ENCODE assay signal across 8 cellular contexts in the genomic region with DNA sequence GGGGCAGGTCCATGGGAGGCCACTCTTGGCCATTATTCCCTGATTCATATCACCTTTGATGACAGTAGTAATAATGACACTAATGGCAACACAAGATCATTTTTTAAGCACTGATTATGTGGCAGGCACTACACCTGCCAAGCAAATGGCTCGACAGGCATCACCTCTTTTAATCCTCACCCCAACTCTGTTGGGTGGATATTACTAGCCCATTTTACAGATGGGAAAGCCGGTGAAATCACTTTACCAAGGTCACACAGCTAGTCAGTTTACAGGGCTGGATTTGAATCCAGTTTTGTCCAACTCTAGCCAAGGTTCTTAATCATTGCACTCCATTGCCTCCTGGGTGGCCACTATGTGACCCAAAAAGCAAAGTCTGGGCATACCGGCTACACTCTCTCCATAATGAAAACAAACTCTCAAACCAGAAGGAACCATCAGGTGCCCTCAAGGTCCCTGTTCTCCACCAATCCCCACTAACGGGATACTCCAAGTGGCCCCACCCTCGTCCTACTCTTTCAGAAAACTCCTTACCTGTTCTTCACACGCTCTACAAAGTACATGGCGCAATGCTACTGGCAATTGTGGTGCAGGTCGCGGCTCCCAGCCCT. TPM values are rescaled to one million over a fixed set of nuclear protein-coding genes. Genes with fewer than 3 reads are reported as not detected.
DNase-seq lines count a peak whose midpoint lies in the region; ATAC-seq lines count a peak whose summit lies in the region.

No MANE protein-coding gene starts in this region.

- peak overlapping the region; percentile 73 for H3K27ac ChIP-seq in iPS-18a (ENCODE audit: low read length)

- peak overlapping the region; percentile 90 for H3K9ac ChIP-seq in iPS-18a (ENCODE audit: low read length)

- ATAC-seq in HG03439 (IDR thresholded peaks at IDR 0.05; ENCODE audit: unreplicated experiment), result peak; percentile 12
- ATAC-seq in stimulated activated effector memory CD8-positive, alpha-beta T cell treated with anti-CD3 and anti-CD28 coated beads, Interleukin-12 subunit alpha, Interleukin-12 subunit beta, amount 100 ng/mL, for 72 hours, result peak; percentile 1

- H3K36me3 ChIP-seq in iPS-18a (ENCODE audit: control insufficient read depth, low read depth, low read length), result no peaks in the 10 kb centered on the region

- H3K27me3 Mint-ChIP-seq in activated naive CD8-positive, alpha-beta T cell, result no peaks in the 10 kb centered on the region

- peak overlapping the region; percentile 92 for H3K27ac Mint-ChIP-seq in activated naive CD8-positive, alpha-beta T cell
- peak overlapping the region; percentile 99 for H3K27ac Mint-ChIP-seq in stimulated activated effector memory CD8-positive, alpha-beta T cell treated with anti-CD3 and anti-CD28 coated beads, Interleukin-12 subunit alpha, Interleukin-12 subunit beta, amount 100 ng/mL, for 72 hours

- DNase-seq in DMS79 (lab: John Stamatoyannopoulos, UW) (peak; percentile 49), mesenteric fat pad (ENCODE audit: low spot score) (no peak), HCEC 1CT (no peak), NOMO-1 treated with DMSO at 0.1 percent for 48 hours (lab: John Stamatoyannopoulos, UW; ENCODE audit: unreplicated experiment) (no peak)
- DNase-seq in stimulated activated effector memory CD8-positive, alpha-beta T cell treated with anti-CD3 and anti-CD28 coated beads, Interleukin-12 subunit alpha, Interleukin-12 subunit beta, amount 100 ng/mL, for 72 hours (ENCODE audit: low spot score in 2 of 2), result no peak

- H3K27me3 ChIP-seq in iPS-18a (ENCODE audit: control insufficient read depth, insufficient read depth, low read length), result no peaks in the 10 kb centered on the region

- H3K4me3 ChIP-seq in iPS-18a (ENCODE audit: low read length), result peak overlapping the region; percentile 98

- peaks cover 57% of the 10 kb centered on the region for H3K4me1 Mint-ChIP-seq in activated naive CD8-positive, alpha-beta T cell (ENCODE audit: low read depth)
- H3K4me1 Mint-ChIP-seq in stimulated activated effector memory CD8-positive, alpha-beta T cell treated with anti-CD3 and anti-CD28 coated beads, Interleukin-12 subunit alpha, Interleukin-12 subunit beta, amount 100 ng/mL, for 72 hours, result peaks cover 50% of the 10 kb centered on the region

- no peaks in the 10 kb centered on the region for H3K36me3 Mint-ChIP-seq in activated naive CD8-positive, alpha-beta T cell
- H3K36me3 Mint-ChIP-seq in stimulated activated effector memory CD8-positive, alpha-beta T cell treated with anti-CD3 and anti-CD28 coated beads, Interleukin-12 subunit alpha, Interleukin-12 subunit beta, amount 100 ng/mL, for 72 hours, result peaks cover 34% of the 10 kb centered on the region

- no peaks in the 10 kb centered on the region for H3K9me3 Mint-ChIP-seq in activated naive CD8-positive, alpha-beta T cell (ENCODE audit: low read depth)
- H3K9me3 Mint-ChIP-seq in stimulated activated effector memory CD8-positive, alpha-beta T cell treated with anti-CD3 and anti-CD28 coated beads, Interleukin-12 subunit alpha, Interleukin-12 subunit beta, amount 100 ng/mL, for 72 hours, result peaks cover 2% of the 10 kb centered on the region

- peak overlapping the region; percentile 95 for H3K4me3 Mint-ChIP-seq in activated naive CD8-positive, alpha-beta T cell
- peak overlapping the region; percentile 97 for H3K4me3 Mint-ChIP-seq in stimulated activated effector memory CD8-positive, alpha-beta T cell treated with anti-CD3 and anti-CD28 coated beads, Interleukin-12 subunit alpha, Interleukin-12 subunit beta, amount 100 ng/mL, for 72 hours

- H3K9me3 ChIP-seq in iPS-18a (ENCODE audit: control insufficient read depth, low read depth, low read length), result no peaks in the 10 kb centered on the region

- H3K4me1 ChIP-seq in iPS-18a (ENCODE audit: control insufficient read depth, low read depth, low read length), result peaks cover 6% of the 10 kb centered on the region

RNA-seq across cellular contexts. Expression of a gene that starts 0.7 kb away (rescaled TPM):
- total RNA-seq in mesenteric fat pad, result 42.3 TPM
